In the genomic region with DNA sequence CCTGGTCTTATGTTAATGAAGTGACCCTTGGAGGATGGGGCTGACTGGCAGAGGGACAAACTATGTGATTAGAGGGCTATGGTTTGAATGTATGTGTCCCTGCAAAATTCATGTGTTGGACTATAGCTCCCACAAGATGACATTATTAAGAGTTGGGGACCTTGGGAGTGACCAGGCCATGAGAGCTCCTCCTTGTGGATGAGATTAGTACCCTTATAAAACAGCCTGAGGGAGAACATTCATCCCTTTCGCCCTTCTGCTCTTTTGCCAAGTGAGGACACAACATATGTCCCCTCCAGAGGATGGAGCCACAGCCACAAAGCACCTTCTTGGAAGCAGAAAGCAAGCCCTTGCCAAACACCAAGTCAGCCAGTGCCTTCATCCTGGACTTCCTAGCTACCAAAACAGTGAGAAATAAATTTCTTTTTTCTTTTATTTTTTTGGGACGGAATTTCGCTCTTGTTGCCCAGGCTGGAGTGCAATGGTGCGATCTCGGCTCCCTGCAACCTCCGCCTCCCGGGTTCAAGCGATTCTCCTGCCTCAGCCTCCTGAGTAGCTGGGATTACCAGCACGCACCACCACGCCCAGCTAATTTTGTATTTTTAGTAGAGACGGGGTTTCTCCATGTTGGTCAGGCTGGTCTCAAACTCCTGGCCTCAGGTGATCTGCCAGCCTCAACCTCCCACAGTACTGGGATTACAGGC, we compare ENCODE assay signal across 1 cellular context.
TF ChIP-seq lines count a peak whose summit lies in the region.
"Not testable (repeated sequence)": the region's sequence is repeated elsewhere in the genome, so short reads cannot be mapped to it uniquely, and the experiment has no call there.

No MANE protein-coding gene starts in this region.

TF ChIP-seq in HepG2, 621 proteins besides CTCF, POLR2A, EP300 and RAD21:
- TF ChIP-seq CAMTA2 (CRISPR knock-in tag; IDR thresholded peaks at IDR 0.05; ENCODE audit: borderline replicate concordance) (peak; percentile 37; the same call in 1 of the 2 replicates), TCF12 (CRISPR knock-in tag; IDR thresholded peaks at IDR 0.05) (0 out of 2 replicates have a peak, but pooled peaks have one; percentile 56), MYC (CRISPR knock-in tag; IDR thresholded peaks at IDR 0.05; ENCODE audit: borderline replicate concordance) (peak; percentile 29), ZNF776 (CRISPR knock-in tag; IDR thresholded peaks at IDR 0.05) (0 out of 2 replicates have a peak, but pooled peaks have one; percentile 37), ZNF333 (CRISPR knock-in tag; IDR thresholded peaks at IDR 0.05; ENCODE audit: borderline replicate concordance) (0 out of 2 replicates have a peak, but pooled peaks have one; percentile 9), STAG1 (CRISPR knock-in tag; IDR thresholded peaks at IDR 0.05) (peak; percentile 29), TEAD3 (CRISPR knock-in tag; optimal IDR thresholded peaks at IDR 0.05; ENCODE audit: borderline replicate concordance) (peak; percentile 20), SMC3 (IDR thresholded peaks at IDR 0.05; ENCODE audit: low read length) (peak; percentile 25; the same call in 1 of the 2 replicates)
- TF ChIP-seq TCF12 (IDR thresholded peaks at IDR 0.05), result not testable (repeated sequence)
- TF ChIP-seq, protein P1, sequence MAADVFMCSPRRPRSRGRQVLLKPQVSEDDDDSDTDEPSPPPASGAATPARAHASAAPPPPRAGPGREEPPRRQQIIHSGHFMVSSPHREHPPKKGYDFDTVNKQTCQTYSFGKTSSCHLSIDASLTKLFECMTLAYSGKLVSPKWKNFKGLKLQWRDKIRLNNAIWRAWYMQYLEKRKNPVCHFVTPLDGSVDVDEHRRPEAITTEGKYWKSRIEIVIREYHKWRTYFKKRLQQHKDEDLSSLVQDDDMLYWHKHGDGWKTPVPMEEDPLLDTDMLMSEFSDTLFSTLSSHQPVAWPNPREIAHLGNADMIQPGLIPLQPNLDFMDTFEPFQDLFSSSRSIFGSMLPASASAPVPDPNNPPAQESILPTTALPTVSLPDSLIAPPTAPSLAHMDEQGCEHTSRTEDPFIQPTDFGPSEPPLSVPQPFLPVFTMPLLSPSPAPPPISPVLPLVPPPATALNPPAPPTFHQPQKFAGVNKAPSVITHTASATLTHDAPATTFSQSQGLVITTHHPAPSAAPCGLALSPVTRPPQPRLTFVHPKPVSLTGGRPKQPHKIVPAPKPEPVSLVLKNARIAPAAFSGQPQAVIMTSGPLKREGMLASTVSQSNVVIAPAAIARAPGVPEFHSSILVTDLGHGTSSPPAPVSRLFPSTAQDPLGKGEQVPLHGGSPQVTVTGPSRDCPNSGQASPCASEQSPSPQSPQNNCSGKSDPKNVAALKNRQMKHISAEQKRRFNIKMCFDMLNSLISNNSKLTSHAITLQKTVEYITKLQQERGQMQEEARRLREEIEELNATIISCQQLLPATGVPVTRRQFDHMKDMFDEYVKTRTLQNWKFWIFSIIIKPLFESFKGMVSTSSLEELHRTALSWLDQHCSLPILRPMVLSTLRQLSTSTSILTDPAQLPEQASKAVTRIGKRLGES (CRISPR knock-in tag; IDR thresholded peaks at IDR 0.05; ENCODE audit: borderline replicate concordance), result 0 out of 2 replicates have a peak, but pooled peaks have one; percentile 35
- TF ChIP-seq, protein P2, sequence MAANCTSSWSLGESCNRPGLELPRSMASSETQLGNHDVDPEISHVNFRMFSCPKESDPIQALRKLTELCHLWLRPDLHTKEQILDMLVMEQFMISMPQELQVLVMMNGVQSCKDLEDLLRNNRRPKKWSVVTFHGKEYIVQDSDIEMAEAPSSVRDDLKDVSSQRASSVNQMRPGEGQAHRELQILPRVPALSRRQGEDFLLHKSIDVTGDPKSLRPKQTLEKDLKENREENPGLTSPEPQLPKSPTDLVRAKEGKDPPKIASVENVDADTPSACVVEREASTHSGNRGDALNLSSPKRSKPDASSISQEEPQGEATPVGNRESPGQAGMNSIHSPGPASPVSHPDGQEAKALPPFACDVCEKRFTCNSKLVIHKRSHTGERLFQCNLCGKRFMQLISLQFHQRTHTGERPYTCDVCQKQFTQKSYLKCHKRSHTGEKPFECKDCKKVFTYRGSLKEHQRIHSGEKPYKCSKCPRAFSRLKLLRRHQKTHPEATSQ (CRISPR knock-in tag; IDR thresholded peaks at IDR 0.05; ENCODE audit: borderline replicate concordance), result 0 out of 2 replicates have a peak, but pooled peaks have one; percentile 17
- TF ChIP-seq, protein P3, sequence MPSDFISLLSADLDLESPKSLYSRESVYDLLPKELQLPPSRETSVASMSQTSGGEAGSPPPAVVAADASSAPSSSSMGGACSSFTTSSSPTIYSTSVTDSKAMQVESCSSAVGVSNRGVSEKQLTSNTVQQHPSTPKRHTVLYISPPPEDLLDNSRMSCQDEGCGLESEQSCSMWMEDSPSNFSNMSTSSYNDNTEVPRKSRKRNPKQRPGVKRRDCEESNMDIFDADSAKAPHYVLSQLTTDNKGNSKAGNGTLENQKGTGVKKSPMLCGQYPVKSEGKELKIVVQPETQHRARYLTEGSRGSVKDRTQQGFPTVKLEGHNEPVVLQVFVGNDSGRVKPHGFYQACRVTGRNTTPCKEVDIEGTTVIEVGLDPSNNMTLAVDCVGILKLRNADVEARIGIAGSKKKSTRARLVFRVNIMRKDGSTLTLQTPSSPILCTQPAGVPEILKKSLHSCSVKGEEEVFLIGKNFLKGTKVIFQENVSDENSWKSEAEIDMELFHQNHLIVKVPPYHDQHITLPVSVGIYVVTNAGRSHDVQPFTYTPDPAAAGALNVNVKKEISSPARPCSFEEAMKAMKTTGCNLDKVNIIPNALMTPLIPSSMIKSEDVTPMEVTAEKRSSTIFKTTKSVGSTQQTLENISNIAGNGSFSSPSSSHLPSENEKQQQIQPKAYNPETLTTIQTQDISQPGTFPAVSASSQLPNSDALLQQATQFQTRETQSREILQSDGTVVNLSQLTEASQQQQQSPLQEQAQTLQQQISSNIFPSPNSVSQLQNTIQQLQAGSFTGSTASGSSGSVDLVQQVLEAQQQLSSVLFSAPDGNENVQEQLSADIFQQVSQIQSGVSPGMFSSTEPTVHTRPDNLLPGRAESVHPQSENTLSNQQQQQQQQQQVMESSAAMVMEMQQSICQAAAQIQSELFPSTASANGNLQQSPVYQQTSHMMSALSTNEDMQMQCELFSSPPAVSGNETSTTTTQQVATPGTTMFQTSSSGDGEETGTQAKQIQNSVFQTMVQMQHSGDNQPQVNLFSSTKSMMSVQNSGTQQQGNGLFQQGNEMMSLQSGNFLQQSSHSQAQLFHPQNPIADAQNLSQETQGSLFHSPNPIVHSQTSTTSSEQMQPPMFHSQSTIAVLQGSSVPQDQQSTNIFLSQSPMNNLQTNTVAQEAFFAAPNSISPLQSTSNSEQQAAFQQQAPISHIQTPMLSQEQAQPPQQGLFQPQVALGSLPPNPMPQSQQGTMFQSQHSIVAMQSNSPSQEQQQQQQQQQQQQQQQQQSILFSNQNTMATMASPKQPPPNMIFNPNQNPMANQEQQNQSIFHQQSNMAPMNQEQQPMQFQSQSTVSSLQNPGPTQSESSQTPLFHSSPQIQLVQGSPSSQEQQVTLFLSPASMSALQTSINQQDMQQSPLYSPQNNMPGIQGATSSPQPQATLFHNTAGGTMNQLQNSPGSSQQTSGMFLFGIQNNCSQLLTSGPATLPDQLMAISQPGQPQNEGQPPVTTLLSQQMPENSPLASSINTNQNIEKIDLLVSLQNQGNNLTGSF (CRISPR knock-in tag; IDR thresholded peaks at IDR 0.05), result 0 out of 2 replicates have a peak, but pooled peaks have one; percentile 61
- TF ChIP-seq, protein P4, sequence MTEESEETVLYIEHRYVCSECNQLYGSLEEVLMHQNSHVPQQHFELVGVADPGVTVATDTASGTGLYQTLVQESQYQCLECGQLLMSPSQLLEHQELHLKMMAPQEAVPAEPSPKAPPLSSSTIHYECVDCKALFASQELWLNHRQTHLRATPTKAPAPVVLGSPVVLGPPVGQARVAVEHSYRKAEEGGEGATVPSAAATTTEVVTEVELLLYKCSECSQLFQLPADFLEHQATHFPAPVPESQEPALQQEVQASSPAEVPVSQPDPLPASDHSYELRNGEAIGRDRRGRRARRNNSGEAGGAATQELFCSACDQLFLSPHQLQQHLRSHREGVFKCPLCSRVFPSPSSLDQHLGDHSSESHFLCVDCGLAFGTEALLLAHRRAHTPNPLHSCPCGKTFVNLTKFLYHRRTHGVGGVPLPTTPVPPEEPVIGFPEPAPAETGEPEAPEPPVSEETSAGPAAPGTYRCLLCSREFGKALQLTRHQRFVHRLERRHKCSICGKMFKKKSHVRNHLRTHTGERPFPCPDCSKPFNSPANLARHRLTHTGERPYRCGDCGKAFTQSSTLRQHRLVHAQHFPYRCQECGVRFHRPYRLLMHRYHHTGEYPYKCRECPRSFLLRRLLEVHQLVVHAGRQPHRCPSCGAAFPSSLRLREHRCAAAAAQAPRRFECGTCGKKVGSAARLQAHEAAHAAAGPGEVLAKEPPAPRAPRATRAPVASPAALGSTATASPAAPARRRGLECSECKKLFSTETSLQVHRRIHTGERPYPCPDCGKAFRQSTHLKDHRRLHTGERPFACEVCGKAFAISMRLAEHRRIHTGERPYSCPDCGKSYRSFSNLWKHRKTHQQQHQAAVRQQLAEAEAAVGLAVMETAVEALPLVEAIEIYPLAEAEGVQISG (CRISPR knock-in tag; IDR thresholded peaks at IDR 0.05), result 0 out of 2 replicates have a peak, but pooled peaks have one; percentile 24
- TF ChIP-seq, protein P5, sequence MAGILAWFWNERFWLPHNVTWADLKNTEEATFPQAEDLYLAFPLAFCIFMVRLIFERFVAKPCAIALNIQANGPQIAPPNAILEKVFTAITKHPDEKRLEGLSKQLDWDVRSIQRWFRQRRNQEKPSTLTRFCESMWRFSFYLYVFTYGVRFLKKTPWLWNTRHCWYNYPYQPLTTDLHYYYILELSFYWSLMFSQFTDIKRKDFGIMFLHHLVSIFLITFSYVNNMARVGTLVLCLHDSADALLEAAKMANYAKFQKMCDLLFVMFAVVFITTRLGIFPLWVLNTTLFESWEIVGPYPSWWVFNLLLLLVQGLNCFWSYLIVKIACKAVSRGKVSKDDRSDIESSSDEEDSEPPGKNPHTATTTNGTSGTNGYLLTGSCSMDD (CRISPR knock-in tag; IDR thresholded peaks at IDR 0.05), result 0 out of 2 replicates have a peak, but pooled peaks have one; percentile 82
